Comparison of ENCODE assay signal across 27 cellular contexts in the genomic region with DNA sequence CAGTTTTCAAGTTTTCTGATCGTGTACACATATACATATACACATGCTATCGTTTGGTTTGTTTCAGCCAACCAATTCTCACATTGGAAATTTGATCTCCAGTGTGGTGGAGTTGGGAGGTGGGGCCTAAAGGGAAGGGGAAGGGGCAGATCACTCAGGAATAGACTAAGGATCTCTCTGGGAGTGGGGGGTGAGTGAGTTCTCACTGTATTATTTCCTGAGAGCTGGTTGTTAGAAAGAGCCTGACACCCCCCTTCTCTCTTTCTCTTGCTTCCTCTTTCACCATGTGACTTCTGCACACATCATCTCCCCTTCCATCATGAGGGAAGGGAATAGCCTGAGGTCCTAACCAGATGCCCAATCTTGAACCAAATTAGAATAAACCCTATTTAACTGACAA.
DNase-seq lines count a peak whose midpoint lies in the region; ATAC-seq, FAIRE-seq and TF ChIP-seq lines count a peak whose summit lies in the region.
"Had no signal": no experiment of that assay in that cellular context is flagged by ENCODE, and none has a peak within 500 bp of the region (broad histone marks: within the 10 kb centered on the region; RNA-seq: fewer than 3 reads in every experiment).

No MANE protein-coding gene starts in this region.

- H2BK120ac ChIP-seq in neuronal stem cell (ENCODE audit: low read depth, low read length): no peak overlapping the region

- POLR2A ChIA-PET in K562 (lab: Yijun Ruan, JAX): no interaction called here
- POLR2A ChIA-PET in MCF 10A (lab: Yijun Ruan, JAX): no interaction called here

- H2BK12ac ChIP-seq in neuronal stem cell (ENCODE audit: low read length): no peak overlapping the region

- no peak for FAIRE-seq in K562 (lab: Jason Lieb, UNC)
- FAIRE-seq: A549, D721Med, GM12891, GM18507, H54 had no signal

- no peaks in the 10 kb centered on the region for H3K79me2 ChIP-seq in K562 (ENCODE audit: control insufficient read depth, insufficient read depth, low read length)

- H3K4me1 Mint-ChIP-seq in stimulated activated naive CD8-positive, alpha-beta T cell treated with anti-CD3 and anti-CD28 coated beads, Interleukin-15, amount 100 ng/mL, for 72 hours: no peaks in the 10 kb centered on the region
- no peaks in the 10 kb centered on the region for H3K4me1 Mint-ChIP-seq in MCF 10A (ENCODE audit: insufficient read depth, unreplicated experiment)
- H3K4me1 Mint-ChIP-seq: CD14-positive monocyte; CD8-positive, alpha-beta memory T cell had no signal

- H2AK5ac ChIP-seq in neuronal stem cell (ENCODE audit: low read depth, low read length): no peak overlapping the region

- no peaks in the 10 kb centered on the region for H3K79me1 ChIP-seq in neuronal stem cell (ENCODE audit: low read depth, low read length)

- H3K9ac ChIP-seq in K562 (ENCODE audit: insufficient read depth in 1 of 2, low read depth in 2 of 2, low read length in 2 of 2) (no peak overlapping the region), neuronal stem cell (ENCODE audit: low read depth, low read length, poor library complexity) (no peak overlapping the region)
- H3K9ac ChIP-seq: BLaER1 treated with 17β-estradiol and CSF1 and Interleukin-3, amounts not matched to agents 10 nM and 100 nM had no signal

- no peak for TF ChIP-seq EP300 in K562 (IDR thresholded peaks at IDR 0.05; ENCODE audit: low read length)

- H3K9me3 Mint-ChIP-seq in stimulated activated naive CD8-positive, alpha-beta T cell treated with anti-CD3 and anti-CD28 coated beads, Interleukin-15, amount 100 ng/mL, for 72 hours: peaks cover 0 to 18% of the 10 kb centered on the region in 2 donors
- H3K9me3 Mint-ChIP-seq in MCF 10A (ENCODE audit: unreplicated experiment): no peaks in the 10 kb centered on the region
- H3K9me3 Mint-ChIP-seq: HFFc6 had no signal

- TF ChIP-seq CTCF in K562 (IDR thresholded peaks at IDR 0.05 in 2 of 3, conservative IDR thresholded peaks at IDR 0.05 in 1 of 3; ENCODE audit: insufficient read depth in 2 of 3, low read depth in 1 of 3, low read length in 3 of 3): no peak
- no peak for TF ChIP-seq CTCF in MCF 10A (IDR thresholded peaks at IDR 0.05; ENCODE audit: unreplicated experiment)

- no peak overlapping the region for H3K23ac ChIP-seq in neuronal stem cell (ENCODE audit: low read depth, low read length, poor library complexity)

- H4K20me1 ChIP-seq in K562 (replicated peaks; ENCODE audit: control insufficient read depth, insufficient read depth, low read length): no peaks in the 10 kb centered on the region
- H4K20me1 ChIP-seq: BLaER1 treated with 17β-estradiol and CSF1 and Interleukin-3, amounts not matched to agents 10 nM and 100 nM had no signal

- no TSS peak for BruUV-seq in K562 (replicated peaks; lab: Mats Ljungman, UMichigan)
- BruUV-seq in MCF 10A (replicated peaks; lab: Mats Ljungman, UMichigan): no TSS peak

- TF ChIP-seq RAD21 in K562 (CRISPR knock-in tag; conservative IDR thresholded peaks at IDR 0.05 in 1 of 2, IDR thresholded peaks at IDR 0.05 in 1 of 2): no peak

- H3K36me3 ChIP-seq in K562 (ENCODE audit: control insufficient read depth, insufficient read depth, low read length) (no peaks in the 10 kb centered on the region), neuronal stem cell (replicated peaks in 1 of 2; ENCODE audit: control insufficient read depth in 2 of 2, insufficient read depth in 2 of 2, low read length in 2 of 2) (no peaks in the 10 kb centered on the region)
- H3K36me3 ChIP-seq: BE2C; BLaER1 treated with 17β-estradiol and CSF1 and Interleukin-3, amounts not matched to agents 10 nM and 100 nM; HAP-1 had no signal

- H3K4me2 ChIP-seq in K562 (ENCODE audit: insufficient read depth, low read length) (no peak overlapping the region), neuronal stem cell (ENCODE audit: insufficient read depth, low read length, poor library complexity, severe bottlenecking) (no peak overlapping the region)
- H3K4me2 ChIP-seq: A549; BLaER1 treated with 17β-estradiol and CSF1 and Interleukin-3, amounts not matched to agents 10 nM and 100 nM had no signal

- H2BK5ac ChIP-seq in neuronal stem cell (ENCODE audit: low read length): no peak overlapping the region

- no peak overlapping the region for H4K91ac ChIP-seq in neuronal stem cell (ENCODE audit: low read depth, low read length, poor library complexity)

- H3K4ac ChIP-seq in neuronal stem cell (ENCODE audit: low read length): no peak overlapping the region

- H3K9me3 ChIP-seq in K562 (replicated peaks; ENCODE audit: control insufficient read depth, insufficient read depth, low read depth, low read length) (no peaks in the 10 kb centered on the region), neuronal stem cell (replicated peaks in 1 of 2; ENCODE audit: control insufficient read depth in 2 of 2, insufficient read depth in 1 of 2, low read depth in 1 of 2, low read length in 2 of 2) (no peaks in the 10 kb centered on the region)
- H3K9me3 ChIP-seq: A549; BE2C; BLaER1 treated with 17β-estradiol and CSF1 and Interleukin-3, amounts not matched to agents 10 nM and 100 nM; HAP-1 had no signal

- CTCF ChIA-PET in K562 (lab: Yijun Ruan, JAX; ENCODE audit: low intra/inter-chr PET ratio): no interaction called here
- CTCF ChIA-PET in MCF 10A (lab: Yijun Ruan, JAX): interaction anchor here (1.2 kb wide), 1 partner anchor 447 kb away, joined by 3 read pairs; no protein-coding TSS in a partner anchor

- H3K4me3 ChIP-seq in K562 (no peak overlapping the region), neuronal stem cell (ENCODE audit: low read length in 2 of 2) (no peak overlapping the region)
- H3K4me3 ChIP-seq: A549; BLaER1 treated with 17β-estradiol and CSF1 and Interleukin-3, amounts not matched to agents 10 nM and 100 nM; HAP-1 had no signal

- no peak overlapping the region for H3K27ac ChIP-seq in K562 (ENCODE audit: extremely low read depth, low read depth, low read length)
- H3K27ac ChIP-seq in neuronal stem cell (replicated peaks; ENCODE audit: low read length): no peak overlapping the region
- H3K27ac ChIP-seq: A549; BLaER1 treated with 17β-estradiol and CSF1 and Interleukin-3, amounts not matched to agents 10 nM and 100 nM had no signal

- intact Hi-C loops in K562 (cut with micrococcal nuclease): no loop called here
- intact Hi-C loops in MCF 10A (cut with micrococcal nuclease): no loop called here

- peak overlapping the region in 1 of 2 donors; percentile 56 for H3K27ac Mint-ChIP-seq in stimulated activated naive CD8-positive, alpha-beta T cell treated with anti-CD3 and anti-CD28 coated beads, Interleukin-15, amount 100 ng/mL, for 72 hours
- no peak overlapping the region for H3K27ac Mint-ChIP-seq in MCF 10A (ENCODE audit: low read depth, unreplicated experiment)
- H3K27ac Mint-ChIP-seq: CD4-positive, alpha-beta T cell; CD8-positive, alpha-beta memory T cell; HFFc6 had no signal

- 5% methylated on average over 2 of the region's 2 CpGs for WGBS in K562 (ENCODE audit: insufficient coverage, low coverage, missing lambda C conversion rate)
- no CpG with 5 or more reads among the region's 2 CpGs for WGBS in neuronal stem cell (ENCODE audit: extremely low coverage in 2 of 2, insufficient read length in 2 of 2, insufficient replicate concordance in 1 of 2), 2 donors

- no peak overlapping the region for H3K14ac ChIP-seq in neuronal stem cell (ENCODE audit: low read length)

- H3K18ac ChIP-seq in neuronal stem cell (ENCODE audit: low read length): no peak overlapping the region

- H3K9me1 ChIP-seq in K562 (ENCODE audit: control insufficient read depth, insufficient read depth, low read length): no peaks in the 10 kb centered on the region

- H3K4me1 ChIP-seq in K562 (replicated peaks in 1 of 2; ENCODE audit: control insufficient read depth in 2 of 2, insufficient read depth in 2 of 2, low read length in 2 of 2) (no peaks in the 10 kb centered on the region), neuronal stem cell (ENCODE audit: control insufficient read depth in 2 of 2, insufficient read depth in 1 of 2, low read depth in 1 of 2, low read length in 2 of 2) (peaks cover 0 to 2% of the 10 kb centered on the region in 2 donors)
- H3K4me1 ChIP-seq: A549; BLaER1 treated with 17β-estradiol and CSF1 and Interleukin-3, amounts not matched to agents 10 nM and 100 nM; HAP-1 had no signal

- H4K8ac ChIP-seq in neuronal stem cell (ENCODE audit: low read depth, low read length): no peak overlapping the region

- ATAC-seq in K562: no peak
- no peak for ATAC-seq in stimulated activated naive CD8-positive, alpha-beta T cell treated with anti-CD3 and anti-CD28 coated beads, Interleukin-15, amount 100 ng/mL, for 72 hours
- ATAC-seq: A549 had no signal

- H3K27me3 Mint-ChIP-seq in stimulated activated naive CD8-positive, alpha-beta T cell treated with anti-CD3 and anti-CD28 coated beads, Interleukin-15, amount 100 ng/mL, for 72 hours: no peaks in the 10 kb centered on the region
- no peaks in the 10 kb centered on the region for H3K27me3 Mint-ChIP-seq in MCF 10A (ENCODE audit: insufficient read depth, unreplicated experiment)
- H3K27me3 Mint-ChIP-seq: CD4-positive, alpha-beta T cell; CD8-positive, alpha-beta memory T cell had no signal

- no peaks in the 10 kb centered on the region for H3K36me3 Mint-ChIP-seq in MCF 10A (ENCODE audit: insufficient read depth, unreplicated experiment)
- H3K36me3 Mint-ChIP-seq: CD14-positive monocyte; CD8-positive, alpha-beta memory T cell had no signal

- H3K27me3 ChIP-seq in K562 (ENCODE audit: control insufficient read depth in 2 of 2, insufficient read depth in 2 of 2, low read length in 2 of 2) (no peaks in the 10 kb centered on the region), neuronal stem cell (ENCODE audit: control insufficient read depth in 3 of 3, insufficient read depth in 3 of 3, low read depth in 1 of 3, low read length in 3 of 3) (no peaks in the 10 kb centered on the region)
- H3K27me3 ChIP-seq: BE2C; BLaER1 treated with 17β-estradiol and CSF1 and Interleukin-3, amounts not matched to agents 10 nM and 100 nM had no signal

- TF ChIP-seq POLR2A in K562 (conservative IDR thresholded peaks at IDR 0.05): no peak

- no peak overlapping the region for H2BK15ac ChIP-seq in neuronal stem cell (ENCODE audit: low read length)

- DNase-seq in KBM-7: peak; percentile 37
- peak; percentile 35 for DNase-seq in OCI-M1 (lab: John Stamatoyannopoulos, UW)
- DNase-seq in K562 (ENCODE audit: extremely low read depth in 1 of 4, low spot score in 3 of 4): no peak
- no peak for DNase-seq in neuronal stem cell (ENCODE audit: low spot score)
- DNase-seq in GF-D8 (lab: John Stamatoyannopoulos, UW): no peak
- no peak for DNase-seq in stimulated activated naive CD8-positive, alpha-beta T cell treated with anti-CD3 and anti-CD28 coated beads, Interleukin-15, amount 100 ng/mL, for 72 hours
- DNase-seq in MCF 10A (ENCODE audit: unreplicated experiment): no peak
- DNase-seq: 8988T; ACHN; AML-193; BE2C; CD4-positive, alpha-beta T cell; CD8-positive, alpha-beta memory T cell; DMS 273 treated with DMSO at 0.1 percent for 48 hours; DMS79; EL; GDM1; GOT3; HFFc6 had no signal

- in situ Hi-C loops in KBM-7 (cut with MboI; ENCODE audit: low pct_unique_long_range_greater_than_20kb, low sequenced_read_pairs): loop anchor here (25.0 kb wide), 1 partner anchor 430 kb away; no protein-coding TSS in a partner anchor
- in situ Hi-C loops in K562 (cut with MboI): no loop called here

- H2AFZ ChIP-seq in K562 (ENCODE audit: low read depth, low read length): no peak overlapping the region
- H2AFZ ChIP-seq in neuronal stem cell (ENCODE audit: low read length): peak overlapping the region; percentile 42

- no peak overlapping the region for H3K4me3 Mint-ChIP-seq in stimulated activated naive CD8-positive, alpha-beta T cell treated with anti-CD3 and anti-CD28 coated beads, Interleukin-15, amount 100 ng/mL, for 72 hours
- H3K4me3 Mint-ChIP-seq in MCF 10A (ENCODE audit: unreplicated experiment): no peak overlapping the region
- H3K4me3 Mint-ChIP-seq: CD14-positive monocyte; CD4-positive, alpha-beta T cell; CD8-positive, alpha-beta memory T cell; HFFc6 had no signal

Comparison
In these comparisons a context has a peak if more than half of its experiments do, and no peak if none do; other contexts are left out.
1. DNase-seq: peak in KBM-7 (single experiment) and OCI-M1 (single experiment); none in K562 (0 of 4), neuronal stem cell (single experiment), GF-D8 (single experiment), stimulated activated naive CD8-positive, alpha-beta T cell treated with anti-CD3 and anti-CD28 coated beads, Interleukin-15, amount 100 ng/mL, for 72 hours (0 of 2) and MCF 10A (single experiment).